ENCODE assay signal across 8 cellular contexts in the genomic region with DNA sequence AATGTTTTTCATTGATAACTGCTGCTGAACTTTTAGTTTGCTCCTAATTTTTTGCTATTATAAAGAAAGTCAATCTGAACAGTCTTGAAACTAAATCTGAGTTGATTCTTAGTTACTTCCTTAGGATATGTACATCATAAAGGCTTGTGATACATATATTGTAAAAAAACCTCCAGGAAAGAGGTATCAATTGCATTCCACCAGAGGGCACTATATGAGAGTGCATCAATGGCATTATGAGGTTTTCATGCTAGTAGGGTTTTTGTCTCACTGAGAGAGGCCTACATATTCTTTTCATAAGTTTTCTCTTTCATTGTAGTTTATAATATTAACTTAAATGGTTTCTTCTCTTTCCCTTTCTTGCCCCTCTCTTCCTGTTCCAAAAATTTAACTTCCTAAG. TPM values are rescaled to one million over a fixed set of nuclear protein-coding genes. Genes with fewer than 3 reads are reported as not detected.
DNase-seq lines count a peak whose midpoint lies in the region; ATAC-seq, FAIRE-seq and TF ChIP-seq lines count a peak whose summit lies in the region.

No MANE protein-coding gene starts in this region.

- no TSS peak for BruUV-seq in K562 (replicated peaks; lab: Mats Ljungman, UMichigan)

- no peak for DNase-seq in activated CD4-positive, alpha-beta T cell treated with anti-CD3 and anti-CD28 coated beads for 36 hours
- DNase-seq in activated CD4-positive, alpha-beta T cell treated with anti-CD3 and anti-CD28 coated beads for 1 hour: no peak
- peak; percentile 12 to 27 (median 20) for DNase-seq in K562 (ENCODE audit: extremely low read depth in 1 of 4, low spot score in 3 of 4)
- DNase-seq in naive thymus-derived CD4-positive, alpha-beta T cell: peak in 3 of 9 donors; percentile 6 to 13 (median 12)
- no peak for DNase-seq in kidney

- H3K9ac ChIP-seq in Loucy (ENCODE audit: low read depth, low read length, poor library complexity, severe bottlenecking): no peak overlapping the region
- H3K9ac ChIP-seq in K562 (ENCODE audit: insufficient read depth in 1 of 2, low read depth in 2 of 2, low read length in 2 of 2): no peak overlapping the region
- no peak overlapping the region for H3K9ac ChIP-seq in kidney (ENCODE audit: low read length in 2 of 2)

- H3F3A ChIP-seq in Loucy (ENCODE audit: low read depth): no peaks in the 10 kb centered on the region

- H3K9me3 Mint-ChIP-seq in activated CD4-positive, alpha-beta T cell treated with anti-CD3 and anti-CD28 coated beads for 36 hours (ENCODE audit: low read depth): no peaks in the 10 kb centered on the region
- no peaks in the 10 kb centered on the region for H3K9me3 Mint-ChIP-seq in naive thymus-derived CD4-positive, alpha-beta T cell

- no peaks in the 10 kb centered on the region for H3K9me2 ChIP-seq in Loucy (replicated peaks; ENCODE audit: low read depth, low read length)

- no peaks in the 10 kb centered on the region for H3K27me3 Mint-ChIP-seq in activated CD4-positive, alpha-beta T cell treated with anti-CD3 and anti-CD28 coated beads for 36 hours
- no peaks in the 10 kb centered on the region for H3K27me3 Mint-ChIP-seq in naive thymus-derived CD4-positive, alpha-beta T cell

- no peaks in the 10 kb centered on the region for H4K20me1 ChIP-seq in Loucy (ENCODE audit: insufficient read depth, low read length, poor library complexity, severe bottlenecking)
- H4K20me1 ChIP-seq in K562 (replicated peaks; ENCODE audit: control insufficient read depth, insufficient read depth, low read length): no peaks in the 10 kb centered on the region

- peaks cover 48% of the 10 kb centered on the region for H3K36me3 Mint-ChIP-seq in activated CD4-positive, alpha-beta T cell treated with anti-CD3 and anti-CD28 coated beads for 36 hours (ENCODE audit: low read depth)
- H3K36me3 Mint-ChIP-seq in naive thymus-derived CD4-positive, alpha-beta T cell: peaks cover 19 to 84% (median 55%) of the 10 kb centered on the region in 5 donors

- H3K36me3 ChIP-seq in Loucy (ENCODE audit: insufficient read depth, low read length): peaks cover 27% of the 10 kb centered on the region; the same call in 1 of the 2 replicates
- peaks cover 37% of the 10 kb centered on the region for H3K36me3 ChIP-seq in K562 (ENCODE audit: control insufficient read depth, insufficient read depth, low read length)
- H3K36me3 ChIP-seq in naive thymus-derived CD4-positive, alpha-beta T cell (ENCODE audit: control insufficient read depth in 2 of 3, insufficient read depth in 3 of 3, low read length in 3 of 3): peaks cover 4 to 38% (median 11%) of the 10 kb centered on the region in 3 experiments
- peaks cover 15 to 18% of the 10 kb centered on the region in 2 donors for H3K36me3 ChIP-seq in kidney (ENCODE audit: control insufficient read depth in 1 of 2, insufficient read depth in 2 of 2, low read length in 2 of 2)

- H3K4me1 ChIP-seq in Loucy (ENCODE audit: insufficient read depth, low read length, poor library complexity, severe bottlenecking): no peaks in the 10 kb centered on the region
- H3K4me1 ChIP-seq in K562 (replicated peaks in 1 of 2; ENCODE audit: control insufficient read depth in 2 of 2, insufficient read depth in 2 of 2, low read length in 2 of 2): no peaks in the 10 kb centered on the region
- no peaks in the 10 kb centered on the region for H3K4me1 ChIP-seq in naive thymus-derived CD4-positive, alpha-beta T cell (ENCODE audit: control insufficient read depth in 2 of 2, insufficient read depth in 2 of 2, low read length in 2 of 2)
- no peaks in the 10 kb centered on the region for H3K4me1 ChIP-seq in kidney (ENCODE audit: control insufficient read depth in 1 of 2, insufficient read depth in 1 of 2, low read depth in 1 of 2, low read length in 2 of 2)

- no peak for TF ChIP-seq POLR2A in K562 (conservative IDR thresholded peaks at IDR 0.05)

- H2AFZ ChIP-seq in Loucy (ENCODE audit: low read length) (no peak overlapping the region), K562 (ENCODE audit: low read depth, low read length) (no peak overlapping the region)

- TF ChIP-seq CTCF in Loucy (conservative IDR thresholded peaks at IDR 0.05; ENCODE audit: low read length): peak; percentile 88
- TF ChIP-seq CTCF in K562 (IDR thresholded peaks at IDR 0.05 in 2 of 3, conservative IDR thresholded peaks at IDR 0.05 in 1 of 3; ENCODE audit: insufficient read depth in 2 of 3, low read depth in 1 of 3, low read length in 3 of 3): peak; percentile 25 to 63 (median 35); a peak in 4 of 6 replicates
- no peak for TF ChIP-seq CTCF in kidney (IDR thresholded peaks at IDR 0.05; ENCODE audit: borderline replicate concordance, extremely low read depth, insufficient read depth)

- H3K9me1 ChIP-seq in K562 (ENCODE audit: control insufficient read depth, insufficient read depth, low read length): no peaks in the 10 kb centered on the region

- no peaks in the 10 kb centered on the region for H3K27me3 ChIP-seq in Loucy (ENCODE audit: insufficient read depth, low read length, poor library complexity, severe bottlenecking)
- H3K27me3 ChIP-seq in K562 (ENCODE audit: control insufficient read depth in 2 of 2, insufficient read depth in 2 of 2, low read length in 2 of 2): no peaks in the 10 kb centered on the region
- no peaks in the 10 kb centered on the region for H3K27me3 ChIP-seq in naive thymus-derived CD4-positive, alpha-beta T cell (ENCODE audit: control insufficient read depth in 2 of 2, insufficient read depth in 2 of 2, low read length in 2 of 2)

- CTCF ChIA-PET in activated CD4-positive, alpha-beta T cell treated with anti-CD3 and anti-CD28 coated beads for 36 hours (lab: Charles Lee): interaction anchor here (0.5 to 1.1 kb wide), 5 partner anchors 9 to 131 kb away, joined by 3 to 4 read pairs (median 3); no protein-coding TSS in a partner anchor
- CTCF ChIA-PET in K562 (lab: Yijun Ruan, JAX; ENCODE audit: low intra/inter-chr PET ratio): no interaction called here
- CTCF ChIA-PET in naive thymus-derived CD4-positive, alpha-beta T cell (lab: Charles Lee): no interaction called here

- no peak for TF ChIP-seq EP300 in K562 (IDR thresholded peaks at IDR 0.05; ENCODE audit: low read length)

- no peak overlapping the region for H3K27ac Mint-ChIP-seq in activated CD4-positive, alpha-beta T cell treated with anti-CD3 and anti-CD28 coated beads for 36 hours
- peak overlapping the region in 2 of 9 donors; percentile 5 to 33 for H3K27ac Mint-ChIP-seq in naive thymus-derived CD4-positive, alpha-beta T cell

- H3K27ac ChIP-seq in K562 (ENCODE audit: extremely low read depth, low read depth, low read length): no peak overlapping the region
- H3K27ac ChIP-seq in naive thymus-derived CD4-positive, alpha-beta T cell (ENCODE audit: low read depth, low read length): no peak overlapping the region
- no peak overlapping the region for H3K27ac ChIP-seq in kidney (ENCODE audit: low read depth in 2 of 2, low read length in 2 of 2)

- ATAC-seq in activated CD4-positive, alpha-beta T cell treated with anti-CD3 and anti-CD28 coated beads for 36 hours: peak; percentile 36
- ATAC-seq in K562 (peak; percentile 73), HG02642 (IDR thresholded peaks at IDR 0.05; ENCODE audit: poor library complexity, unreplicated experiment) (no peak), GM18858 (IDR thresholded peaks at IDR 0.05; ENCODE audit: unreplicated experiment) (no peak)
- peak; percentile 61 for ATAC-seq in naive thymus-derived CD4-positive, alpha-beta T cell

- POLR2A ChIA-PET in activated CD4-positive, alpha-beta T cell treated with anti-CD3 and anti-CD28 coated beads for 36 hours (lab: Charles Lee): no interaction called here
- POLR2A ChIA-PET in K562 (lab: Yijun Ruan, JAX): no interaction called here
- POLR2A ChIA-PET in naive thymus-derived CD4-positive, alpha-beta T cell (lab: Charles Lee): no interaction called here

- H3K9me3 ChIP-seq in Loucy (ENCODE audit: insufficient read depth, low read depth, low read length) (no peaks in the 10 kb centered on the region), K562 (replicated peaks; ENCODE audit: control insufficient read depth, insufficient read depth, low read depth, low read length) (no peaks in the 10 kb centered on the region), kidney (ENCODE audit: control insufficient read depth in 1 of 2, low read length in 2 of 2) (no peaks in the 10 kb centered on the region)
- no peaks in the 10 kb centered on the region for H3K9me3 ChIP-seq in naive thymus-derived CD4-positive, alpha-beta T cell (ENCODE audit: control insufficient read depth in 2 of 3, low read length in 3 of 3)

- H3K4me2 ChIP-seq in Loucy (ENCODE audit: low read depth, low read length, poor library complexity, severe bottlenecking) (no peak overlapping the region), K562 (ENCODE audit: insufficient read depth, low read length) (no peak overlapping the region)

- in situ Hi-C loops in K562 (cut with MboI): no loop called here

- FAIRE-seq in K562 (lab: Jason Lieb, UNC) (no peak), kidney (lab: Jason Lieb, UNC) (no peak)

- TF ChIP-seq RAD21 in K562 (CRISPR knock-in tag; conservative IDR thresholded peaks at IDR 0.05 in 1 of 2, IDR thresholded peaks at IDR 0.05 in 1 of 2): peak in 1 of 2 experiments; percentile 72; a peak in 2 of 4 replicates

- no peak overlapping the region for H3K4me3 Mint-ChIP-seq in activated CD4-positive, alpha-beta T cell treated with anti-CD3 and anti-CD28 coated beads for 36 hours
- H3K4me3 Mint-ChIP-seq in naive thymus-derived CD4-positive, alpha-beta T cell: no peak overlapping the region

- H3K79me2 ChIP-seq in Loucy (ENCODE audit: insufficient read depth, low read length): no peaks in the 10 kb centered on the region
- H3K79me2 ChIP-seq in K562 (ENCODE audit: control insufficient read depth, insufficient read depth, low read length): no peaks in the 10 kb centered on the region

- H3K4me3 ChIP-seq in Loucy (ENCODE audit: low read length, poor library complexity, severe bottlenecking) (no peak overlapping the region), K562 (no peak overlapping the region), kidney (ENCODE audit: low read length in 2 of 2) (no peak overlapping the region)
- no peak overlapping the region for H3K4me3 ChIP-seq in naive thymus-derived CD4-positive, alpha-beta T cell (ENCODE audit: low read length)

- intact Hi-C loops in activated CD4-positive, alpha-beta T cell treated with anti-CD3 and anti-CD28 coated beads for 36 hours (cut with DNase I, micrococcal nuclease): loop anchor here (1.0 to 10.0 kb wide), 3 partner anchors 193 to 425 kb away; no protein-coding TSS in a partner anchor
- intact Hi-C loops in K562 (cut with micrococcal nuclease) (loop anchor here (2.0 to 10.0 kb wide), 2 partner anchors 193 to 325 kb away; a partner anchor contains a TSS), kidney (cut with DNase I) (no loop called here)
- intact Hi-C loops in naive thymus-derived CD4-positive, alpha-beta T cell (cut with micrococcal nuclease): loop anchor here (1.0 kb wide), 1 partner anchor 194 kb away; no protein-coding TSS in a partner anchor

- no peaks in the 10 kb centered on the region for H3K4me1 Mint-ChIP-seq in activated CD4-positive, alpha-beta T cell treated with anti-CD3 and anti-CD28 coated beads for 36 hours
- H3K4me1 Mint-ChIP-seq in naive thymus-derived CD4-positive, alpha-beta T cell: no peaks in the 10 kb centered on the region

RNA-seq across cellular contexts. Expression of a gene that starts 46.9 kb away (rescaled TPM):
- 10 to 100 TPM; 27.3 to 32.3 TPM for total RNA-seq in activated CD4-positive, alpha-beta T cell treated with anti-CD3 and anti-CD28 coated beads for 36 hours
- total RNA-seq in K562 (2011; cell fraction: chromatin; rRNA removed; ENCODE audit: low replicate concordance): 24.7 and 44.4 TPM in 2 replicates
- 15.0 and 19.2 TPM in 2 replicates for total RNA-seq in K562 (2011; cell fraction: nucleolus; rRNA removed)
- 16.0 and 18.6 TPM in 2 replicates for total RNA-seq in K562 (2011; cell fraction: nucleoplasm; rRNA removed)
- total RNA-seq in K562 (2014; rRNA removed) (24.4 and 25.0 TPM in 2 replicates), K562 (2014; rRNA removed; fragmentation: Illumina TruSeq; extraction: Trizol) (30.6 and 32.7 TPM in 2 replicates), K562 (2015; rRNA removed; fragmentation: Illumina TruSeq; extraction: Trizol) (32.8 and 33.6 TPM in 2 replicates), K562 (2021) (21.5 and 22.8 TPM in 2 replicates), kidney (32.7 TPM)
- polyA plus RNA-seq in K562 (2011; rRNA removed) (43.3 and 45.8 TPM in 2 replicates), K562 (2014; fragmentation: Illumina TruSeq; extraction: Trizol) (40.2 and 40.5 TPM in 2 replicates), K562 (2014; fragmentation: Nextera tagmentation; extraction: Ambion mirVana) (10 to 100 TPM; 20.6 to 26.0 TPM), K562 (2014; rRNA removed) (24.3 and 28.3 TPM in 2 replicates), kidney (ENCODE audit: insufficient read depth, low read depth, low replicate concordance) (22.5 TPM)
- polyA plus RNA-seq in K562 (2011; cell fraction: cytosol; rRNA removed): 51.8 and 68.2 TPM in 2 replicates
- 28.7 and 34.2 TPM in 2 replicates for polyA plus RNA-seq in K562 (2011; cell fraction: nucleus; rRNA removed)
- polyA plus RNA-seq in K562 (2012): 15.7 and 18.6 TPM in 2 replicates
- polyA minus RNA-seq in K562 (2011; rRNA and poly(A)+ RNA removed): 84.1 and 103 TPM in 2 replicates
- polyA minus RNA-seq in K562 (2011; cell fraction: cytosol; rRNA and poly(A)+ RNA removed): 26.5 and 27.2 TPM in 2 replicates
- 28.3 and 49.8 TPM in 2 replicates for polyA minus RNA-seq in K562 (2011; cell fraction: nucleus; rRNA and poly(A)+ RNA removed)
- 10 to 100 TPM; 15.5 to 33.6 (median 27.3) TPM for total RNA-seq in naive thymus-derived CD4-positive, alpha-beta T cell
- 10 to 100 TPM; 27.5 to 47.5 TPM for polyA plus RNA-seq in naive thymus-derived CD4-positive, alpha-beta T cell

Comparison
In these comparisons a context has a peak if more than half of its experiments do, and no peak if none do; other contexts are left out.
1. ATAC-seq: peak in activated CD4-positive, alpha-beta T cell treated with anti-CD3 and anti-CD28 coated beads for 36 hours (single experiment), K562 (single experiment) and naive thymus-derived CD4-positive, alpha-beta T cell (single experiment); none in HG02642 (single experiment) and GM18858 (single experiment).
2. DNase-seq: peak in K562 (4 of 4); none in activated CD4-positive, alpha-beta T cell treated with anti-CD3 and anti-CD28 coated beads for 36 hours (single experiment), activated CD4-positive, alpha-beta T cell treated with anti-CD3 and anti-CD28 coated beads for 1 hour (single experiment) and kidney (single experiment).